In genomic region chr5:63211413-63212132, GRCh38 we compare ENCODE assay signal across 22 cellular contexts.
A peak's percentile ranks its signal among the peaks of the same experiment; 100 is the strongest.
DNase-seq lines count a peak whose midpoint lies in the region; ATAC-seq, FAIRE-seq and TF ChIP-seq lines count a peak whose summit lies in the region.
"Had no signal": no experiment of that assay in that cellular context is flagged by ENCODE, and none has a peak within 500 bp of the region (broad histone marks: within the 10 kb centered on the region; RNA-seq: fewer than 3 reads in every experiment).

No MANE protein-coding gene starts in this region.

- no peak overlapping the region for H3K4me3 Mint-ChIP-seq in nephron progenitor cell
- H3K4me3 Mint-ChIP-seq: CD14-positive monocyte had no signal

- H3K27ac ChIP-seq in liver (ENCODE audit: low read depth in 1 of 2, low read length in 2 of 2) (peak overlapping the region; percentile 35 to 80), HepG2 (ENCODE audit: extremely low read length, insufficient read depth, low read length) (no peak overlapping the region), iPS-18a (ENCODE audit: low read length) (peak overlapping the region; percentile 31)
- H3K27ac ChIP-seq: 22Rv1 had no signal

- 10% methylated on average over 2 of the region's 2 CpGs for WGBS in liver
- 0% methylated on average over 2 of the region's 2 CpGs for WGBS in HepG2 (ENCODE audit: low lambda C conversion rate)

- H3K4me3 ChIP-seq in liver (ENCODE audit: low read depth in 1 of 3, low read length in 3 of 3) (no peak overlapping the region), HepG2 (replicated peaks in 1 of 3; ENCODE audit: insufficient read depth in 1 of 3, low read depth in 2 of 3, low read length in 3 of 3) (no peak overlapping the region), iPS-18a (ENCODE audit: low read length) (no peak overlapping the region)
- H3K4me3 ChIP-seq: K562 had no signal

- H3K4me1 Mint-ChIP-seq in nephron progenitor cell = no peaks in the 10 kb centered on the region
- H3K4me1 Mint-ChIP-seq: CD14-positive monocyte had no signal

- no TSS peak for BruUV-seq in HepG2 (replicated peaks; lab: Mats Ljungman, UMichigan)

- CTCF ChIA-PET in HepG2 (lab: Yijun Ruan, JAX; ENCODE audit: low intra/inter-chr PET ratio, low total read pairs) = no interaction called here

- TF ChIP-seq EP300 in HepG2 (IDR thresholded peaks at IDR 0.05; ENCODE audit: low read depth in 2 of 2, low read length in 2 of 2) (no peak), HepG2 (CRISPR knock-in tag; IDR thresholded peaks at IDR 0.05; ENCODE audit: borderline replicate concordance) (no peak)

- no peaks in the 10 kb centered on the region for H3K9me3 ChIP-seq in liver (ENCODE audit: control insufficient read depth in 4 of 4, low read length in 3 of 4)
- H3K9me3 ChIP-seq in HepG2 (ENCODE audit: low read length) = no peaks in the 10 kb centered on the region; the same call in 1 of the 2 replicates
- no peaks in the 10 kb centered on the region for H3K9me3 ChIP-seq in iPS-18a (ENCODE audit: control insufficient read depth, low read depth, low read length)

- TF ChIP-seq CTCF in liver (IDR thresholded peaks at IDR 0.05; ENCODE audit: low read depth, low read length, missing input control) = no peak
- no peak for TF ChIP-seq CTCF in HepG2 (CRISPR knock-in tag; IDR thresholded peaks at IDR 0.05)
- no peak for TF ChIP-seq CTCF in nephron progenitor cell (IDR thresholded peaks at IDR 0.05)

- H3K9ac ChIP-seq in liver (ENCODE audit: low read depth in 1 of 2, low read length in 2 of 2) = peak overlapping the region; percentile 0 to 49
- no peak overlapping the region for H3K9ac ChIP-seq in HepG2 (ENCODE audit: insufficient read depth, low read depth, low read length)
- H3K9ac ChIP-seq in iPS-18a (ENCODE audit: low read length) = no peak overlapping the region

- no peak for FAIRE-seq in HepG2 (lab: Jason Lieb, UNC)
- FAIRE-seq: G401.6, K562 had no signal

- H3K27me3 Mint-ChIP-seq in nephron progenitor cell (ENCODE audit: low read depth, poor library complexity) = peaks cover 3% of the 10 kb centered on the region

- no peaks in the 10 kb centered on the region for H3K79me2 ChIP-seq in HepG2 (ENCODE audit: insufficient read depth, low read length)

- TF ChIP-seq RAD21 in liver (IDR thresholded peaks at IDR 0.05) (peak; percentile 31 to 32), HepG2 (CRISPR knock-in tag; IDR thresholded peaks at IDR 0.05) (no peak)

- no peaks in the 10 kb centered on the region for H3K36me3 Mint-ChIP-seq in nephron progenitor cell (ENCODE audit: low read depth)
- H3K36me3 Mint-ChIP-seq: CD14-positive monocyte had no signal

- H3K36me3 ChIP-seq in liver (ENCODE audit: control insufficient read depth in 4 of 4, insufficient read depth in 3 of 4, low read depth in 1 of 4, low read length in 3 of 4) (no peaks in the 10 kb centered on the region), HepG2 (replicated peaks in 1 of 2; ENCODE audit: control insufficient read depth in 1 of 2, insufficient read depth in 2 of 2, low read length in 2 of 2) (no peaks in the 10 kb centered on the region), iPS-18a (ENCODE audit: control insufficient read depth, low read depth, low read length) (no peaks in the 10 kb centered on the region)

- no peak overlapping the region for H3K27ac Mint-ChIP-seq in nephron progenitor cell
- H3K27ac Mint-ChIP-seq: CD14-positive monocyte had no signal

- in situ Hi-C loops in HepG2 (cut with HindIII; ENCODE audit: extremely low pct_ligation_motif_present, low pct_unique_long_range_greater_than_20kb) = no loop called here

- H3K27me3 ChIP-seq in liver (ENCODE audit: control insufficient read depth in 4 of 4, insufficient read depth in 4 of 4, low read length in 3 of 4) (no peaks in the 10 kb centered on the region), HepG2 (ENCODE audit: control insufficient read depth in 1 of 2, insufficient read depth in 2 of 2, low read length in 2 of 2) (no peaks in the 10 kb centered on the region), iPS-18a (ENCODE audit: control insufficient read depth, insufficient read depth, low read length) (no peaks in the 10 kb centered on the region)

- H3K4me1 ChIP-seq in liver (ENCODE audit: control insufficient read depth in 4 of 4, insufficient read depth in 4 of 4, low read length in 3 of 4) = peaks cover 3 to 29% (median 16%) of the 10 kb centered on the region in 4 donors
- H3K4me1 ChIP-seq in HepG2 (ENCODE audit: insufficient read depth, low read length) = no peaks in the 10 kb centered on the region
- H3K4me1 ChIP-seq in iPS-18a (ENCODE audit: control insufficient read depth, low read depth, low read length) = peaks cover 18% of the 10 kb centered on the region

- H2AFZ ChIP-seq in HepG2 (ENCODE audit: low read length) = no peak overlapping the region

- DNase-seq in HepG2 (ENCODE audit: low spot score) (no peak), occipital lobe (lab: John Stamatoyannopoulos, UW) (peak; percentile 3), HuH-7.5 (ENCODE audit: low spot score) (no peak), nephron progenitor cell (no peak), amniotic stem cell (lab: John Stamatoyannopoulos, UW) (no peak), NOMO-1 treated with dmso at 0.1 percent for 144 hours (lab: John Stamatoyannopoulos, UW; ENCODE audit: unreplicated experiment) (no peak)
- DNase-seq: AML-193, DMS79 treated with DMSO at 0.1 percent for 48 hours, MV-4-11, NCI-H1694 treated with DMSO at 0.1 percent for 48 hours, NCI-H2107, NCI-H510A treated with DMSO at 0.1 percent for 48 hours, NCI-H774, OCI-M1, Right ventricle myocardium superior had no signal

- no peak overlapping the region for H3K4me2 ChIP-seq in HepG2 (ENCODE audit: low read depth, low read length)

- intact Hi-C loops in HepG2 (cut with micrococcal nuclease; ENCODE audit: unreplicated experiment) = no loop called here

- POLR2A ChIA-PET in HepG2 (lab: Yijun Ruan, JAX) = no interaction called here

- TF ChIP-seq POLR2A in HepG2 (IDR thresholded peaks at IDR 0.05; ENCODE audit: insufficient read depth in 1 of 2, low read depth in 2 of 2, low read length in 2 of 2) = no peak

- H4K20me1 ChIP-seq in HepG2 (ENCODE audit: insufficient read depth, low read length) = no peaks in the 10 kb centered on the region

- no peak for ATAC-seq in HepG2
- ATAC-seq: HCT116, K562 had no signal

- no peaks in the 10 kb centered on the region for H3K9me3 Mint-ChIP-seq in nephron progenitor cell

TF ChIP-seq in liver, 16 proteins besides CTCF, POLR2A, EP300 and RAD21 (continues in another document):
- TF ChIP-seq RXRA (IDR thresholded peaks at IDR 0.05) (peak; percentile 71 to 79), GABPA (IDR thresholded peaks at IDR 0.05 in 1 of 2, conservative IDR thresholded peaks at IDR 0.05 in 1 of 2) (no peak), FOXA2 (IDR thresholded peaks at IDR 0.05) (peak; percentile 69), FOXA1 (IDR thresholded peaks at IDR 0.05) (peak; percentile 49), ZBTB33 (IDR thresholded peaks at IDR 0.05) (peak; percentile 52), EGR1 (IDR thresholded peaks at IDR 0.05; ENCODE audit: low read depth in 2 of 2) (peak in 1 of 2 donors; percentile 76), TAF1 (conservative IDR thresholded peaks at IDR 0.05) (no peak), HNF4G (IDR thresholded peaks at IDR 0.05) (no peak), SP1 (IDR thresholded peaks at IDR 0.05) (peak; percentile 85), YY1 (IDR thresholded peaks at IDR 0.05) (peak; percentile 36), HNF4A (conservative IDR thresholded peaks at IDR 0.05) (peak; percentile 55 to 70)

TF ChIP-seq in HepG2, 621 proteins besides CTCF, POLR2A, EP300 and RAD21 (continues in another document):
- TF ChIP-seq ZSCAN12 (CRISPR knock-in tag; IDR thresholded peaks at IDR 0.05) = no peak
- no peak for TF ChIP-seq ZFP37 (CRISPR knock-in tag; IDR thresholded peaks at IDR 0.05; ENCODE audit: borderline replicate concordance)
- TF ChIP-seq CCDC6 (CRISPR knock-in tag; IDR thresholded peaks at IDR 0.05) = no peak
- no peak for TF ChIP-seq ZNF263 (CRISPR knock-in tag; IDR thresholded peaks at IDR 0.05)
- TF ChIP-seq, protein P1, sequence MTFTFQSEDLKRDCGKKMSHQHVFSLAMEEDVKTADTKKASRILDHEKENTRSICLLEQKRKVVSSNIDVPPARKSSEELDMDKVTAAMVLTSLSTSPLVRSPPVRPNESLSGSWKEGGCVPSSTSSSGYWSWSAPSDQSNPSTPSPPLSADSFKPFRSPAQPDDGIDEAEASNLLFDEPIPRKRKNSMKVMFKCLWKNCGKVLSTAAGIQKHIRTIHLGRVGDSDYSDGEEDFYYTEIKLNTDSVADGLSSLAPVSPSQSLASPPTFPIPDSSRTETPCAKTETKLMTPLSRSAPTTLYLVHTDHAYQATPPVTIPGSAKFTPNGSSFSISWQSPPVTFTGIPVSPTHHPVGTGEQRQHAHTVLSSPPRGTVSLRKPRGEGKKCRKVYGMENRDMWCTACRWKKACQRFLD (CRISPR knock-in tag; IDR thresholded peaks at IDR 0.05; ENCODE audit: borderline replicate concordance) = no peak
- no peak for TF ChIP-seq ATF1 (CRISPR knock-in tag; IDR thresholded peaks at IDR 0.05)
- no peak for TF ChIP-seq IKZF4 (CRISPR knock-in tag; IDR thresholded peaks at IDR 0.05; ENCODE audit: borderline replicate concordance, low read depth, not compliant biosample characterization)
- no peak for TF ChIP-seq ZNF7 (CRISPR knock-in tag; IDR thresholded peaks at IDR 0.05)
- TF ChIP-seq, protein P2, sequence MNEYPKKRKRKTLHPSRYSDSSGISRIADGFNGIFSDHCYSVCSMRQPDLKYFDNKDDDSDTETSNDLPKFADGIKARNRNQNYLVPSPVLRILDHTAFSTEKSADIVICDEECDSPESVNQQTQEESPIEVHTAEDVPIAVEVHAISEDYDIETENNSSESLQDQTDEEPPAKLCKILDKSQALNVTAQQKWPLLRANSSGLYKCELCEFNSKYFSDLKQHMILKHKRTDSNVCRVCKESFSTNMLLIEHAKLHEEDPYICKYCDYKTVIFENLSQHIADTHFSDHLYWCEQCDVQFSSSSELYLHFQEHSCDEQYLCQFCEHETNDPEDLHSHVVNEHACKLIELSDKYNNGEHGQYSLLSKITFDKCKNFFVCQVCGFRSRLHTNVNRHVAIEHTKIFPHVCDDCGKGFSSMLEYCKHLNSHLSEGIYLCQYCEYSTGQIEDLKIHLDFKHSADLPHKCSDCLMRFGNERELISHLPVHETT (CRISPR knock-in tag; conservative IDR thresholded peaks at IDR 0.05) = no peak
- no peak for TF ChIP-seq ZC3H13 (CRISPR knock-in tag; IDR thresholded peaks at IDR 0.05)

Comparison
In these comparisons a context has a peak if more than half of its experiments do, and no peak if none do; other contexts are left out.
1. H3K9ac ChIP-seq: peak in liver (2 of 2); none in HepG2 (single experiment) and iPS-18a (single experiment).